Comparison of ENCODE assay signal across 1 cellular context in the genomic region with DNA sequence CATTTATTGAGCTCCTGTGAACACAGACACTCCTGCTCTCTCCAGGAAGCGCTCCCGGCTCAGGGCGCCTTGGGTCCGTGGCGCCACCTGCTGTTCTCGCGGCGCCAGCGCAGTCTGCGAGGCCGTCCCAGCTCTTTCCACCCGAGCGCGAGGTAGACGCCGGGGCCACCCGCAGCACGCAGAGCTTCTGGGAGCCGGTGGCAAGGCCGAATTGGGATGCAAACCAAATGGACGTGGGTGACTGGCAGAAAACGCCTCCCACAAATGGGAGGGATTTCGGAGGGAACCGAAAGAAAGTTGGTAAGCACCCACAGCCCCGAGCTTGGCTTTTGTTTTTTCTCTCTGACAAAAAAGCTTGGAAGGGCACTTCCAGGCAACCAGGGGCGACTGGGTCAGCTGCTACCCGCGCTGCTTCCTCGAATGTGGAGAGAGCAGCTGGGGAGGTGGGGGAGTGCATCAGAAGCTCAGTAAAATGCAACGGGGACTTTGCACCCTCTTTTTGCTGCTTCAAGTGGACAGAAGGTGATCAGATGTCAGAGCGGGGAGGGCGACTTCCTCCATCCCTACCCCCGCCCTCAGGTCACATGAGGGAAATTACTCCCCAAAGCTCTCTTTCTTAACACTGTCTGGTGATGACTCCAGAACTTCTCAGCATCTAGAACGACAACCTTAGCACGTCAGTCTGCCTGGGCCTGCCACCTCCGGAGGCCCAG.
TF ChIP-seq lines count a peak whose summit lies in the region.

No MANE protein-coding gene starts in this region.

TF ChIP-seq in HepG2, 621 proteins besides CTCF, POLR2A, EP300 and RAD21 (continued from another document and continues in another):
- TF ChIP-seq, protein P1, sequence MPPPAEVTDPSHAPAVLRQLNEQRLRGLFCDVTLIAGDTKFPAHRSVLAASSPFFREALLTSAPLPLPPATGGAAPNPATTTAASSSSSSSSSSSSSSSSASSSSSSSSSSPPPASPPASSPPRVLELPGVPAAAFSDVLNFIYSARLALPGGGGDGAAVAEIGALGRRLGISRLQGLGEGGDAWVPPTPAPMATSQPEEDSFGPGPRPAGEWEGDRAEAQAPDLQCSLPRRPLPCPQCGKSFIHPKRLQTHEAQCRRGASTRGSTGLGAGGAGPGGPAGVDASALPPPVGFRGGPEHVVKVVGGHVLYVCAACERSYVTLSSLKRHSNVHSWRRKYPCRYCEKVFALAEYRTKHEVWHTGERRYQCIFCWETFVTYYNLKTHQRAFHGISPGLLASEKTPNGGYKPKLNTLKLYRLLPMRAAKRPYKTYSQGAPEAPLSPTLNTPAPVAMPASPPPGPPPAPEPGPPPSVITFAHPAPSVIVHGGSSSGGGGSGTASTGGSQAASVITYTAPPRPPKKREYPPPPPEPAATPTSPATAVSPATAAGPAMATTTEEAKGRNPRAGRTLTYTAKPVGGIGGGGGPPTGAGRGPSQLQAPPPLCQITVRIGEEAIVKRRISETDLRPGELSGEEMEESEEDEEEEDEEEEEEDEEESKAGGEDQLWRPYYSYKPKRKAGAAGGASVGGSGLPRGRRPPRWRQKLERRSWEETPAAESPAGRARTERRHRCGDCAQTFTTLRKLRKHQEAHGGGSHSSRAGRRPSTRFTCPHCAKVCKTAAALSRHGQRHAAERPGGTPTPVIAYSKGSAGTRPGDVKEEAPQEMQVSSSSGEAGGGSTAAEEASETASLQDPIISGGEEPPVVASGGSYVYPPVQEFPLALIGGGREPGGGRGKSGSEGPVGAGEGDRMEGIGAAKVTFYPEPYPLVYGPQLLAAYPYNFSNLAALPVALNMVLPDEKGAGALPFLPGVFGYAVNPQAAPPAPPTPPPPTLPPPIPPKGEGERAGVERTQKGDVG (CRISPR knock-in tag; IDR thresholded peaks at IDR 0.05; ENCODE audit: borderline replicate concordance) = peak; percentile 60; the same call in 1 of the 2 replicates
- TF ChIP-seq ZC3H13 (CRISPR knock-in tag; IDR thresholded peaks at IDR 0.05) = 0 out of 2 replicates have a peak, but pooled peaks have one; percentile 19
- TF ChIP-seq MTF1 (CRISPR knock-in tag; IDR thresholded peaks at IDR 0.05) = no peak
- peak; percentile 50 for TF ChIP-seq POLR2G (IDR thresholded peaks at IDR 0.05; ENCODE audit: low read depth, low read length)
- TF ChIP-seq, protein P2, sequence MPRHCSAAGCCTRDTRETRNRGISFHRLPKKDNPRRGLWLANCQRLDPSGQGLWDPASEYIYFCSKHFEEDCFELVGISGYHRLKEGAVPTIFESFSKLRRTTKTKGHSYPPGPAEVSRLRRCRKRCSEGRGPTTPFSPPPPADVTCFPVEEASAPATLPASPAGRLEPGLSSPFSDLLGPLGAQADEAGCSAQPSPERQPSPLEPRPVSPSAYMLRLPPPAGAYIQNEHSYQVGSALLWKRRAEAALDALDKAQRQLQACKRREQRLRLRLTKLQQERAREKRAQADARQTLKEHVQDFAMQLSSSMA (CRISPR knock-in tag; IDR thresholded peaks at IDR 0.05) = peak; percentile 91
- TF ChIP-seq, protein P3, sequence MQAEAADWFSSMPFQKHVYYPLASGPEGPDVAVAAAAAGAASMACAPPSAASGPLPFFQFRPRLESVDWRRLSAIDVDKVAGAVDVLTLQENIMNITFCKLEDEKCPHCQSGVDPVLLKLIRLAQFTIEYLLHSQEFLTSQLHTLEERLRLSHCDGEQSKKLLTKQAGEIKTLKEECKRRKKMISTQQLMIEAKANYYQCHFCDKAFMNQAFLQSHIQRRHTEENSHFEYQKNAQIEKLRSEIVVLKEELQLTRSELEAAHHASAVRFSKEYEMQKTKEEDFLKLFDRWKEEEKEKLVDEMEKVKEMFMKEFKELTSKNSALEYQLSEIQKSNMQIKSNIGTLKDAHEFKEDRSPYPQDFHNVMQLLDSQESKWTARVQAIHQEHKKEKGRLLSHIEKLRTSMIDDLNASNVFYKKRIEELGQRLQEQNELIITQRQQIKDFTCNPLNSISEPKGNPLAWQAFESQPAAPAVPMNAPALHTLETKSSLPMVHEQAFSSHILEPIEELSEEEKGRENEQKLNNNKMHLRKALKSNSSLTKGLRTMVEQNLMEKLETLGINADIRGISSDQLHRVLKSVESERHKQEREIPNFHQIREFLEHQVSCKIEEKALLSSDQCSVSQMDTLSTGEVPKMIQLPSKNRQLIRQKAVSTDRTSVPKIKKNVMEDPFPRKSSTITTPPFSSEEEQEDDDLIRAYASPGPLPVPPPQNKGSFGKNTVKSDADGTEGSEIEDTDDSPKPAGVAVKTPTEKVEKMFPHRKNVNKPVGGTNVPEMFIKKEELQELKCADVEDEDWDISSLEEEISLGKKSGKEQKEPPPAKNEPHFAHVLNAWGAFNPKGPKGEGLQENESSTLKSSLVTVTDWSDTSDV (CRISPR knock-in tag; IDR thresholded peaks at IDR 0.05) = no peak
- TF ChIP-seq, protein P4, sequence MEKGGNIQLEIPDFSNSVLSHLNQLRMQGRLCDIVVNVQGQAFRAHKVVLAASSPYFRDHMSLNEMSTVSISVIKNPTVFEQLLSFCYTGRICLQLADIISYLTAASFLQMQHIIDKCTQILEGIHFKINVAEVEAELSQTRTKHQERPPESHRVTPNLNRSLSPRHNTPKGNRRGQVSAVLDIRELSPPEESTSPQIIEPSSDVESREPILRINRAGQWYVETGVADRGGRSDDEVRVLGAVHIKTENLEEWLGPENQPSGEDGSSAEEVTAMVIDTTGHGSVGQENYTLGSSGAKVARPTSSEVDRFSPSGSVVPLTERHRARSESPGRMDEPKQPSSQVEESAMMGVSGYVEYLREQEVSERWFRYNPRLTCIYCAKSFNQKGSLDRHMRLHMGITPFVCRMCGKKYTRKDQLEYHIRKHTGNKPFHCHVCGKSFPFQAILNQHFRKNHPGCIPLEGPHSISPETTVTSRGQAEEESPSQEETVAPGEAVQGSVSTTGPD (CRISPR knock-in tag; IDR thresholded peaks at IDR 0.05) = no peak
- no peak for TF ChIP-seq SIN3A (IDR thresholded peaks at IDR 0.05; ENCODE audit: borderline replicate concordance, low read depth, low read length)
- no peak for TF ChIP-seq NFIC (IDR thresholded peaks at IDR 0.05; ENCODE audit: low read length)
- 0 out of 2 replicates have a peak, but pooled peaks have one; percentile 33 for TF ChIP-seq RBFOX2 (IDR thresholded peaks at IDR 0.05; ENCODE audit: low read depth, low read length)
- TF ChIP-seq KDM4B (CRISPR knock-in tag; IDR thresholded peaks at IDR 0.05) = 0 out of 2 replicates have a peak, but pooled peaks have one; percentile 58
- TF ChIP-seq ZMAT3 (CRISPR knock-in tag; conservative IDR thresholded peaks at IDR 0.05) = peak; percentile 94
- no peak; the same call in 1 of the 2 replicates for TF ChIP-seq ZNF274 (CRISPR knock-in tag; IDR thresholded peaks at IDR 0.05)
- TF ChIP-seq, protein P5, sequence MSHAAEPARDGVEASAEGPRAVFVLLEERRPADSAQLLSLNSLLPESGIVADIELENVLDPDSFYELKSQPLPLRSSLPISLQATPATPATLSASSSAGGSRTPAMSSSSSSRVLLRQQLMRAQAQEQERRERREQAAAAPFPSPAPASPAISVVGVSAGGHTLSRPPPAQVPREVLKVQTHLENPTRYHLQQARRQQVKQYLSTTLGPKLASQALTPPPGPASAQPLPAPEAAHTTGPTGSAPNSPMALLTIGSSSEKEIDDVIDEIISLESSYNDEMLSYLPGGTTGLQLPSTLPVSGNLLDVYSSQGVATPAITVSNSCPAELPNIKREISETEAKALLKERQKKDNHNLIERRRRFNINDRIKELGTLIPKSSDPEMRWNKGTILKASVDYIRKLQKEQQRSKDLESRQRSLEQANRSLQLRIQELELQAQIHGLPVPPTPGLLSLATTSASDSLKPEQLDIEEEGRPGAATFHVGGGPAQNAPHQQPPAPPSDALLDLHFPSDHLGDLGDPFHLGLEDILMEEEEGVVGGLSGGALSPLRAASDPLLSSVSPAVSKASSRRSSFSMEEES (CRISPR knock-in tag; IDR thresholded peaks at IDR 0.05) = peak; percentile 71
- TF ChIP-seq, protein P6, sequence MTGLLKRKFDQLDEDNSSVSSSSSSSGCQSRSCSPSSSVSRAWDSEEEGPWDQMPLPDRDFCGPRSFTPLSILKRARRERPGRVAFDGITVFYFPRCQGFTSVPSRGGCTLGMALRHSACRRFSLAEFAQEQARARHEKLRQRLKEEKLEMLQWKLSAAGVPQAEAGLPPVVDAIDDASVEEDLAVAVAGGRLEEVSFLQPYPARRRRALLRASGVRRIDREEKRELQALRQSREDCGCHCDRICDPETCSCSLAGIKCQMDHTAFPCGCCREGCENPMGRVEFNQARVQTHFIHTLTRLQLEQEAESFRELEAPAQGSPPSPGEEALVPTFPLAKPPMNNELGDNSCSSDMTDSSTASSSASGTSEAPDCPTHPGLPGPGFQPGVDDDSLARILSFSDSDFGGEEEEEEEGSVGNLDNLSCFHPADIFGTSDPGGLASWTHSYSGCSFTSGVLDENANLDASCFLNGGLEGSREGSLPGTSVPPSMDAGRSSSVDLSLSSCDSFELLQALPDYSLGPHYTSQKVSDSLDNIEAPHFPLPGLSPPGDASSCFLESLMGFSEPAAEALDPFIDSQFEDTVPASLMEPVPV (CRISPR knock-in tag; IDR thresholded peaks at IDR 0.05) = no peak; the same call in 1 of the 2 replicates
- TF ChIP-seq ZNF256 (CRISPR knock-in tag; conservative IDR thresholded peaks at IDR 0.05) = no peak
- TF ChIP-seq, protein P7, sequence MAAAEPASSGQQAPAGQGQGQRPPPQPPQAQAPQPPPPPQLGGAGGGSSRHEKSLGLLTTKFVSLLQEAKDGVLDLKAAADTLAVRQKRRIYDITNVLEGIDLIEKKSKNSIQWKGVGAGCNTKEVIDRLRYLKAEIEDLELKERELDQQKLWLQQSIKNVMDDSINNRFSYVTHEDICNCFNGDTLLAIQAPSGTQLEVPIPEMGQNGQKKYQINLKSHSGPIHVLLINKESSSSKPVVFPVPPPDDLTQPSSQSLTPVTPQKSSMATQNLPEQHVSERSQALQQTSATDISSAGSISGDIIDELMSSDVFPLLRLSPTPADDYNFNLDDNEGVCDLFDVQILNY (CRISPR knock-in tag; conservative IDR thresholded peaks at IDR 0.05) = no peak
- TF ChIP-seq, protein P8, sequence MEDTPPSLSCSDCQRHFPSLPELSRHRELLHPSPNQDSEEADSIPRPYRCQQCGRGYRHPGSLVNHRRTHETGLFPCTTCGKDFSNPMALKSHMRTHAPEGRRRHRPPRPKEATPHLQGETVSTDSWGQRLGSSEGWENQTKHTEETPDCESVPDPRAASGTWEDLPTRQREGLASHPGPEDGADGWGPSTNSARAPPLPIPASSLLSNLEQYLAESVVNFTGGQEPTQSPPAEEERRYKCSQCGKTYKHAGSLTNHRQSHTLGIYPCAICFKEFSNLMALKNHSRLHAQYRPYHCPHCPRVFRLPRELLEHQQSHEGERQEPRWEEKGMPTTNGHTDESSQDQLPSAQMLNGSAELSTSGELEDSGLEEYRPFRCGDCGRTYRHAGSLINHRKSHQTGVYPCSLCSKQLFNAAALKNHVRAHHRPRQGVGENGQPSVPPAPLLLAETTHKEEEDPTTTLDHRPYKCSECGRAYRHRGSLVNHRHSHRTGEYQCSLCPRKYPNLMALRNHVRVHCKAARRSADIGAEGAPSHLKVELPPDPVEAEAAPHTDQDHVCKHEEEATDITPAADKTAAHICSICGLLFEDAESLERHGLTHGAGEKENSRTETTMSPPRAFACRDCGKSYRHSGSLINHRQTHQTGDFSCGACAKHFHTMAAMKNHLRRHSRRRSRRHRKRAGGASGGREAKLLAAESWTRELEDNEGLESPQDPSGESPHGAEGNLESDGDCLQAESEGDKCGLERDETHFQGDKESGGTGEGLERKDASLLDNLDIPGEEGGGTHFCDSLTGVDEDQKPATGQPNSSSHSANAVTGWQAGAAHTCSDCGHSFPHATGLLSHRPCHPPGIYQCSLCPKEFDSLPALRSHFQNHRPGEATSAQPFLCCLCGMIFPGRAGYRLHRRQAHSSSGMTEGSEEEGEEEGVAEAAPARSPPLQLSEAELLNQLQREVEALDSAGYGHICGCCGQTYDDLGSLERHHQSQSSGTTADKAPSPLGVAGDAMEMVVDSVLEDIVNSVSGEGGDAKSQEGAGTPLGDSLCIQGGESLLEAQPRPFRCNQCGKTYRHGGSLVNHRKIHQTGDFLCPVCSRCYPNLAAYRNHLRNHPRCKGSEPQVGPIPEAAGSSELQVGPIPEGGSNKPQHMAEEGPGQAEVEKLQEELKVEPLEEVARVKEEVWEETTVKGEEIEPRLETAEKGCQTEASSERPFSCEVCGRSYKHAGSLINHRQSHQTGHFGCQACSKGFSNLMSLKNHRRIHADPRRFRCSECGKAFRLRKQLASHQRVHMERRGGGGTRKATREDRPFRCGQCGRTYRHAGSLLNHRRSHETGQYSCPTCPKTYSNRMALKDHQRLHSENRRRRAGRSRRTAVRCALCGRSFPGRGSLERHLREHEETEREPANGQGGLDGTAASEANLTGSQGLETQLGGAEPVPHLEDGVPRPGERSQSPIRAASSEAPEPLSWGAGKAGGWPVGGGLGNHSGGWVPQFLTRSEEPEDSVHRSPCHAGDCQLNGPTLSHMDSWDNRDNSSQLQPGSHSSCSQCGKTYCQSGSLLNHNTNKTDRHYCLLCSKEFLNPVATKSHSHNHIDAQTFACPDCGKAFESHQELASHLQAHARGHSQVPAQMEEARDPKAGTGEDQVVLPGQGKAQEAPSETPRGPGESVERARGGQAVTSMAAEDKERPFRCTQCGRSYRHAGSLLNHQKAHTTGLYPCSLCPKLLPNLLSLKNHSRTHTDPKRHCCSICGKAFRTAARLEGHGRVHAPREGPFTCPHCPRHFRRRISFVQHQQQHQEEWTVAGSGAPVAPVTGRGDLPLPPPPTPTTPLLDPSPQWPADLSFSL (CRISPR knock-in tag; IDR thresholded peaks at IDR 0.05) = no peak
- no peak; the same call in 1 of the 2 replicates for TF ChIP-seq JUN (CRISPR knock-in tag; IDR thresholded peaks at IDR 0.05)
- TF ChIP-seq SALL1 (CRISPR knock-in tag; IDR thresholded peaks at IDR 0.05) = peak; percentile 88
- peak; percentile 74; the same call in 1 of the 2 replicates for TF ChIP-seq SMAD3 (CRISPR knock-in tag; IDR thresholded peaks at IDR 0.05)
- peak; percentile 88; the same call in 1 of the 2 replicates for TF ChIP-seq KLF11 (CRISPR knock-in tag; IDR thresholded peaks at IDR 0.05)
- no peak for TF ChIP-seq CHCHD3 (CRISPR knock-in tag; IDR thresholded peaks at IDR 0.05)
- TF ChIP-seq RORA (CRISPR knock-in tag; IDR thresholded peaks at IDR 0.05) = no peak
- TF ChIP-seq ZBTB38 (CRISPR knock-in tag; IDR thresholded peaks at IDR 0.05) = peak; percentile 58; the same call in 1 of the 2 replicates
- TF ChIP-seq ADNP (CRISPR knock-in tag; IDR thresholded peaks at IDR 0.05) = no peak; the same call in 1 of the 2 replicates
- TF ChIP-seq MIER3 (CRISPR knock-in tag; IDR thresholded peaks at IDR 0.05; ENCODE audit: borderline replicate concordance) = 0 out of 2 replicates have a peak, but pooled peaks have one; percentile 53
- TF ChIP-seq, protein P9, sequence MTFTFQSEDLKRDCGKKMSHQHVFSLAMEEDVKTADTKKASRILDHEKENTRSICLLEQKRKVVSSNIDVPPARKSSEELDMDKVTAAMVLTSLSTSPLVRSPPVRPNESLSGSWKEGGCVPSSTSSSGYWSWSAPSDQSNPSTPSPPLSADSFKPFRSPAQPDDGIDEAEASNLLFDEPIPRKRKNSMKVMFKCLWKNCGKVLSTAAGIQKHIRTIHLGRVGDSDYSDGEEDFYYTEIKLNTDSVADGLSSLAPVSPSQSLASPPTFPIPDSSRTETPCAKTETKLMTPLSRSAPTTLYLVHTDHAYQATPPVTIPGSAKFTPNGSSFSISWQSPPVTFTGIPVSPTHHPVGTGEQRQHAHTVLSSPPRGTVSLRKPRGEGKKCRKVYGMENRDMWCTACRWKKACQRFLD (CRISPR knock-in tag; IDR thresholded peaks at IDR 0.05; ENCODE audit: borderline replicate concordance) = no peak
- TF ChIP-seq ZZZ3 (CRISPR knock-in tag; IDR thresholded peaks at IDR 0.05; ENCODE audit: borderline replicate concordance) = no peak
- peak; percentile 67 for TF ChIP-seq ZFX (CRISPR knock-in tag; IDR thresholded peaks at IDR 0.05; ENCODE audit: low read depth)
- TF ChIP-seq RXRB (CRISPR knock-in tag; IDR thresholded peaks at IDR 0.05; ENCODE audit: borderline replicate concordance) = peak; percentile 51; the same call in 1 of the 2 replicates
- TF ChIP-seq DR1 (CRISPR knock-in tag; IDR thresholded peaks at IDR 0.05) = no peak; the same call in 1 of the 2 replicates
